Comparison of ENCODE assay signal across 8 cellular contexts in genomic region chr9:21709464-21710058, GRCh38.
DNase-seq lines count a peak whose midpoint lies in the region; ATAC-seq and TF ChIP-seq lines count a peak whose summit lies in the region.

No MANE protein-coding gene starts in this region.

- H4K20me1 ChIP-seq in HCT116 (ENCODE audit: insufficient read depth) = no peaks in the 10 kb centered on the region

- no peak for TF ChIP-seq POLR2A in HCT116 (IDR thresholded peaks at IDR 0.05; ENCODE audit: borderline replicate concordance, extremely low read depth, insufficient read depth, insufficient read length)
- TF ChIP-seq POLR2A in upper lobe of left lung (IDR thresholded peaks at IDR 0.05) = no peak

- H3K27ac ChIP-seq in HCT116 (ENCODE audit: low read depth, low read length) = peak overlapping the region; percentile 95
- peak overlapping the region; percentile 88 for H3K27ac ChIP-seq in epithelial cell of prostate
- no peak overlapping the region for H3K27ac ChIP-seq in neuronal stem cell (replicated peaks; ENCODE audit: low read length)
- no peak overlapping the region for H3K27ac ChIP-seq in upper lobe of left lung

- H3K4me1 Mint-ChIP-seq in activated CD4-positive, alpha-beta memory T cell treated with anti-CD3 and anti-CD28 coated beads for 36 hours (ENCODE audit: low read depth) = peaks cover 7% of the 10 kb centered on the region

- H3K4me3 Mint-ChIP-seq in activated CD4-positive, alpha-beta memory T cell treated with anti-CD3 and anti-CD28 coated beads for 36 hours = no peak overlapping the region

- H3K4me1 ChIP-seq in HCT116 (ENCODE audit: control insufficient read depth in 1 of 2, insufficient read depth in 2 of 2, low read length in 2 of 2) (peaks cover 73 to 78% of the 10 kb centered on the region in 2 experiments), neuronal stem cell (ENCODE audit: control insufficient read depth in 2 of 2, insufficient read depth in 1 of 2, low read depth in 1 of 2, low read length in 2 of 2) (peaks cover 4 to 13% of the 10 kb centered on the region in 2 donors), upper lobe of left lung (no peaks in the 10 kb centered on the region)

- H3K27me3 ChIP-seq in HCT116 (ENCODE audit: insufficient read depth, low read length) = no peaks in the 10 kb centered on the region
- H3K27me3 ChIP-seq in neuronal stem cell (ENCODE audit: control insufficient read depth in 3 of 3, insufficient read depth in 3 of 3, low read depth in 1 of 3, low read length in 3 of 3) = no peaks in the 10 kb centered on the region
- no peaks in the 10 kb centered on the region for H3K27me3 ChIP-seq in upper lobe of left lung

- no peak overlapping the region for H3K23ac ChIP-seq in neuronal stem cell (ENCODE audit: low read depth, low read length, poor library complexity)

- TF ChIP-seq EP300 in upper lobe of left lung (IDR thresholded peaks at IDR 0.05) = no peak

- no peaks in the 10 kb centered on the region for H3K9me2 ChIP-seq in HCT116 (ENCODE audit: insufficient read depth)

- H3K9ac ChIP-seq in HCT116 (ENCODE audit: low read length) (peak overlapping the region; percentile 55), neuronal stem cell (ENCODE audit: low read depth, low read length, poor library complexity) (no peak overlapping the region)

- H3K4me2 ChIP-seq in HCT116 (ENCODE audit: low read length) (peak overlapping the region; percentile 54), neuronal stem cell (ENCODE audit: insufficient read depth, low read length, poor library complexity, severe bottlenecking) (no peak overlapping the region)

- POLR2A ChIA-PET in HCT116 (lab: Charles Lee) = interaction anchor here (0.6 to 4.3 kb wide), 9 partner anchors 26 to 130 kb away, joined by 3 to 28 read pairs (median 6); no protein-coding TSS in a partner anchor
- POLR2A ChIA-PET in activated CD4-positive, alpha-beta memory T cell treated with anti-CD3 and anti-CD28 coated beads for 36 hours (lab: Charles Lee) = no interaction called here

- intact Hi-C loops in HCT116 (cut with micrococcal nuclease) = loop anchor here (1.0 kb wide), 1 partner anchor 79 kb away; no protein-coding TSS in a partner anchor
- intact Hi-C loops in activated CD4-positive, alpha-beta memory T cell treated with anti-CD3 and anti-CD28 coated beads for 36 hours (cut with micrococcal nuclease) = loop anchor here (1.0 to 5.0 kb wide), 3 partner anchors 80 to 328 kb away; no protein-coding TSS in a partner anchor

- no peak overlapping the region for H2BK120ac ChIP-seq in neuronal stem cell (ENCODE audit: low read depth, low read length)

- no peak overlapping the region for H3K27ac Mint-ChIP-seq in activated CD4-positive, alpha-beta memory T cell treated with anti-CD3 and anti-CD28 coated beads for 36 hours

- no TSS peak for BruUV-seq in HCT116 (replicated peaks; lab: Mats Ljungman, UMichigan)

- H3K9me3 ChIP-seq in HCT116 (ENCODE audit: control insufficient read depth in 1 of 2, insufficient read depth in 1 of 2, low read depth in 1 of 2, low read length in 2 of 2) = no peaks in the 10 kb centered on the region
- no peaks in the 10 kb centered on the region for H3K9me3 ChIP-seq in neuronal stem cell (replicated peaks in 1 of 2; ENCODE audit: control insufficient read depth in 2 of 2, insufficient read depth in 1 of 2, low read depth in 1 of 2, low read length in 2 of 2)
- no peaks in the 10 kb centered on the region for H3K9me3 ChIP-seq in upper lobe of left lung

- no peak overlapping the region for H3K18ac ChIP-seq in neuronal stem cell (ENCODE audit: low read length)

- RAD21 ChIA-PET in HCT116 (lab: Charles Lee; ENCODE audit: low non-redundant PET in 1 of 2, low total read pairs in 2 of 2, uncharacterized antibody in 2 of 2, unreplicated experiment in 2 of 2) = no interaction called here

- no peak overlapping the region for H3K4me3 ChIP-seq in HCT116 (replicated peaks in 1 of 2; ENCODE audit: low read depth in 1 of 2, low read length in 2 of 2)
- H3K4me3 ChIP-seq in neuronal stem cell (ENCODE audit: low read length in 2 of 2) = no peak overlapping the region
- no peak overlapping the region for H3K4me3 ChIP-seq in upper lobe of left lung

- H3K79me1 ChIP-seq in neuronal stem cell (ENCODE audit: low read depth, low read length) = no peaks in the 10 kb centered on the region

- no peak overlapping the region for H2BK12ac ChIP-seq in neuronal stem cell (ENCODE audit: low read length)

- H2AK5ac ChIP-seq in neuronal stem cell (ENCODE audit: low read depth, low read length) = no peak overlapping the region

- ATAC-seq in HCT116 (peak; percentile 49), upper lobe of left lung (ENCODE audit: low FRiP score in 2 of 2) (peak; percentile 80 to 85)

- no peaks in the 10 kb centered on the region for H3K36me3 ChIP-seq in HCT116 (ENCODE audit: control insufficient read depth in 1 of 2, insufficient read depth in 2 of 2, low read length in 2 of 2)
- H3K36me3 ChIP-seq in neuronal stem cell (replicated peaks in 1 of 2; ENCODE audit: control insufficient read depth in 2 of 2, insufficient read depth in 2 of 2, low read length in 2 of 2) = no peaks in the 10 kb centered on the region
- H3K36me3 ChIP-seq in upper lobe of left lung = no peaks in the 10 kb centered on the region

- no peak overlapping the region for H4K91ac ChIP-seq in neuronal stem cell (ENCODE audit: low read depth, low read length, poor library complexity)

- WGBS in neuronal stem cell (ENCODE audit: extremely low coverage in 2 of 2, insufficient read length in 2 of 2, insufficient replicate concordance in 1 of 2), 2 donors = no CpG with 5 or more reads among the region's 5 CpGs
- 41 to 55% methylated on average over 5 of the region's 5 CpGs for WGBS in upper lobe of left lung, 2 donors

- H3K9me3 Mint-ChIP-seq in activated CD4-positive, alpha-beta memory T cell treated with anti-CD3 and anti-CD28 coated beads for 36 hours = no peaks in the 10 kb centered on the region

- no peak overlapping the region for H2BK15ac ChIP-seq in neuronal stem cell (ENCODE audit: low read length)

- H3K4ac ChIP-seq in neuronal stem cell (ENCODE audit: low read length) = no peak overlapping the region

- no peaks in the 10 kb centered on the region for H3K27me3 Mint-ChIP-seq in activated CD4-positive, alpha-beta memory T cell treated with anti-CD3 and anti-CD28 coated beads for 36 hours

- no peak overlapping the region for H4K8ac ChIP-seq in neuronal stem cell (ENCODE audit: low read depth, low read length)

- no peaks in the 10 kb centered on the region for H3K36me3 Mint-ChIP-seq in activated CD4-positive, alpha-beta memory T cell treated with anti-CD3 and anti-CD28 coated beads for 36 hours

- TF ChIP-seq CTCF in HCT116 (IDR thresholded peaks at IDR 0.05 in 2 of 3, conservative IDR thresholded peaks at IDR 0.05 in 1 of 3; ENCODE audit: borderline replicate concordance in 1 of 3, insufficient read depth in 1 of 3, low read depth in 2 of 3, low read length in 2 of 3) (peak; percentile 69 to 92 (median 74)), upper lobe of left lung (IDR thresholded peaks at IDR 0.05) (peak; percentile 52 to 84 (median 71))

- CTCF ChIA-PET in HCT116 (lab: Charles Lee) = interaction anchor here (0.8 to 2.4 kb wide), 10 partner anchors 8 to 124 kb away, joined by 3 to 29 read pairs (median 4); no protein-coding TSS in a partner anchor
- CTCF ChIA-PET in activated CD4-positive, alpha-beta memory T cell treated with anti-CD3 and anti-CD28 coated beads for 36 hours (lab: Charles Lee) = interaction anchor here (0.7 to 4.4 kb wide), 25 partner anchors 9 to 474 kb away, joined by 3 to 41 read pairs (median 4); no protein-coding TSS in a partner anchor

- H3K79me2 ChIP-seq in HCT116 (ENCODE audit: insufficient read depth, low read length) = peaks cover 15% of the 10 kb centered on the region; the same call in 1 of the 2 replicates

- DNase-seq in NCI-H187 (lab: John Stamatoyannopoulos, UW) (peak; percentile 12 to 31), NCI-H187 treated with DMSO at 0.1 percent for 48 hours (lab: John Stamatoyannopoulos, UW) (no peak), HCT116 (ENCODE audit: low read depth, low spot score) (peak; percentile 80), NCI-H1694 treated with DMSO at 0.1 percent for 48 hours (lab: John Stamatoyannopoulos, UW) (peak; percentile 23), epithelial cell of prostate (ENCODE audit: low read depth, low spot score) (no peak), neuronal stem cell (ENCODE audit: low spot score) (peak; percentile 57), upper lobe of left lung (peak in 1 of 2 donors; percentile 60)
- peak; percentile 65 for DNase-seq in activated CD4-positive, alpha-beta memory T cell treated with anti-CD3 and anti-CD28 coated beads for 36 hours

- no peak overlapping the region for H3K14ac ChIP-seq in neuronal stem cell (ENCODE audit: low read length)

- peak; percentile 74 for TF ChIP-seq RAD21 in HCT116 (IDR thresholded peaks at IDR 0.05; ENCODE audit: low read depth)

- H2BK5ac ChIP-seq in neuronal stem cell (ENCODE audit: low read length) = no peak overlapping the region

- H2AFZ ChIP-seq in HCT116 (ENCODE audit: low read depth, low read length, poor library complexity, severe bottlenecking) (no peak overlapping the region), neuronal stem cell (ENCODE audit: low read length) (no peak overlapping the region)

TF ChIP-seq in HCT116, 20 proteins besides CTCF, POLR2A, EP300 and RAD21 (continues in another document):
- TF ChIP-seq CBX3 (IDR thresholded peaks at IDR 0.05; ENCODE audit: low read depth) (peak; percentile 72), FOSL1 (IDR thresholded peaks at IDR 0.05; ENCODE audit: low read depth) (no peak), ATF3 (IDR thresholded peaks at IDR 0.05) (no peak)

Comparison
In these comparisons a context has a peak if more than half of its experiments do, and no peak if none do; other contexts are left out.
1. DNase-seq: peak in NCI-H187 (2 of 2), HCT116 (single experiment), NCI-H1694 treated with DMSO at 0.1 percent for 48 hours (single experiment), activated CD4-positive, alpha-beta memory T cell treated with anti-CD3 and anti-CD28 coated beads for 36 hours (single experiment) and neuronal stem cell (single experiment); none in NCI-H187 treated with DMSO at 0.1 percent for 48 hours (single experiment) and epithelial cell of prostate (single experiment).
2. H3K27ac ChIP-seq: peak in HCT116 (single experiment) and epithelial cell of prostate (single experiment); none in neuronal stem cell (single experiment) and upper lobe of left lung (0 of 4).